1 cellular context compared by ENCODE assay signal in genomic region chr20:63009044-63009961, GRCh38.
TF ChIP-seq lines count a peak whose summit lies in the region.

No MANE protein-coding gene starts in this region.

TF ChIP-seq in endothelial cell of umbilical vein, 7 proteins besides CTCF, POLR2A, EP300 and RAD21:
- TF ChIP-seq FOS (IDR thresholded peaks at IDR 0.05; ENCODE audit: borderline replicate concordance, insufficient read depth, low read length) = no peak
- TF ChIP-seq, protein P1, sequence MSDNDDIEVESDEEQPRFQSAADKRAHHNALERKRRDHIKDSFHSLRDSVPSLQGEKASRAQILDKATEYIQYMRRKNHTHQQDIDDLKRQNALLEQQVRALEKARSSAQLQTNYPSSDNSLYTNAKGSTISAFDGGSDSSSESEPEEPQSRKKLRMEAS (IDR thresholded peaks at IDR 0.05; ENCODE audit: insufficient read depth, insufficient read length) = no peak
- TF ChIP-seq EZH2 (IDR thresholded peaks at IDR 0.05; ENCODE audit: borderline replicate concordance, low read depth, low read length, severe bottlenecking) = no peak
- no peak for TF ChIP-seq POLR2AphosphoS5 (IDR thresholded peaks at IDR 0.05; ENCODE audit: insufficient read depth, low read depth, low read length)
- TF ChIP-seq GATA2 (IDR thresholded peaks at IDR 0.05; ENCODE audit: insufficient read depth, insufficient read length, low read depth, low read length) = no peak
- TF ChIP-seq JUN (IDR thresholded peaks at IDR 0.05; ENCODE audit: borderline replicate concordance, insufficient read depth, insufficient read length, low read depth) = no peak
- no peak for TF ChIP-seq MYC (IDR thresholded peaks at IDR 0.05; ENCODE audit: low read depth, low read length)
